In the genomic region with DNA sequence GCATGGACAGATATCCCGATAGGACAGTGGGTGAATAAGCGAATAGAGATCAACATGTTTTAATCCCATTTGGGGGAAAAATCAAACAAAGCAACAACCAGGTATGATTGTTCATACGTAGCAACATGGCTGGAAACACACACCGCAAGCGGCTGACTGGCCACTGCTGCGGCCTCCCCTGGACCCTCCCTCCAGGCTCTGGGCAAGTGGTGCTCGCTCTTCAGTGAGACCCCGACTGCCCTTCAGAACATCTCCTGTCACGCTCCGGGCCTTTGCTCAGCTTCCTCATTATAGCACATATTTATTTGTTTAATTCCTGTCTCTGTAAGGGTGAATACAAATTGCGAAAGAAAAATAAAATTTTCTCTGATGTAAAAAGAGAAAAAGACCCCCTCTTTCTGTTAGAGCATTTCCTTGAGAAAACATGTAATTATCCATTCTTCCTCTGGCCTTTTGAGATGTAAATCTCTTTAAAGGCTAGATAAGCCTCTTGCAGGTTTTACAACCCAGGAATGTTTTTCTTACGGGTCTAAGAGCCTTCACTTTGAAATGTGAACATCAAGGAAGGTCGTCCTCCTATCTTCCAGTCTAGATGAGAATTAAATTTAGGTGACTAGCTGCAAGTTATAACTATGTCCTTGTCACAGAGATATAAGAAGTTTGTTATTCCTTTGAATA, we compare ENCODE assay signal across 23 cellular contexts. TPM values are rescaled to one million over a fixed set of nuclear protein-coding genes. Genes with fewer than 3 reads are reported as not detected.
A peak's percentile ranks its signal among the peaks of the same experiment; 100 is the strongest.
DNase-seq lines count a peak whose midpoint lies in the region; ATAC-seq and TF ChIP-seq lines count a peak whose summit lies in the region.
"Had no signal": no experiment of that assay in that cellular context is flagged by ENCODE, and none has a peak within 500 bp of the region (broad histone marks: within the 10 kb centered on the region; RNA-seq: fewer than 3 reads in every experiment).

No MANE protein-coding gene starts in this region.

- H3K4me3 Mint-ChIP-seq in Caco-2 (ENCODE audit: unreplicated experiment): peak overlapping the region; percentile 40
- no peak overlapping the region for H3K4me3 Mint-ChIP-seq in neural progenitor cell
- H3K4me3 Mint-ChIP-seq: activated naive CD8-positive, alpha-beta T cell treated with anti-CD3 and anti-CD28 coated beads, Interleukin-2, amount 50 U/mL, for 24 hours; T-cell had no signal

- H3K4me2 ChIP-seq in neural progenitor cell: peak overlapping the region; percentile 74
- H3K4me2 ChIP-seq: BLaER1 treated with 17β-estradiol and CSF1 and Interleukin-3, amounts not matched to agents 10 nM and 100 nM; KMS-11 had no signal

- ATAC-seq in left lobe of liver (no peak), HG02973 (IDR thresholded peaks at IDR 0.05; ENCODE audit: unreplicated experiment) (no peak), GM21619 (IDR thresholded peaks at IDR 0.05; ENCODE audit: unreplicated experiment) (no peak)
- ATAC-seq: activated naive CD8-positive, alpha-beta T cell treated with anti-CD3 and anti-CD28 coated beads, Interleukin-2, amount 50 U/mL, for 24 hours; heart right ventricle; Panc1; T-cell had no signal

- H3K36me3 Mint-ChIP-seq in Caco-2 (ENCODE audit: insufficient read depth, unreplicated experiment): no peaks in the 10 kb centered on the region
- H3K36me3 Mint-ChIP-seq in neural progenitor cell: no peaks in the 10 kb centered on the region
- H3K36me3 Mint-ChIP-seq: T-cell had no signal

- H3K27ac ChIP-seq in HUES64 (ENCODE audit: low read depth, low read length): peak overlapping the region; percentile 23; the same call in 1 of the 2 replicates
- no peak overlapping the region for H3K27ac ChIP-seq in neural progenitor cell
- H3K27ac ChIP-seq: BLaER1 treated with 17β-estradiol and CSF1 and Interleukin-3, amounts not matched to agents 10 nM and 100 nM; brain microvascular endothelial cell; heart right ventricle; KMS-11 had no signal

- 34% methylated on average over 11 of the region's 13 CpGs for WGBS in HUES64

- H3K4me1 Mint-ChIP-seq in Caco-2 (ENCODE audit: low read depth, unreplicated experiment) (peaks cover 15% of the 10 kb centered on the region), neural progenitor cell (peaks cover 24% of the 10 kb centered on the region)
- H3K4me1 Mint-ChIP-seq: activated naive CD8-positive, alpha-beta T cell treated with anti-CD3 and anti-CD28 coated beads, Interleukin-2, amount 50 U/mL, for 24 hours had no signal

- DNase-seq in Caco-2: no peak
- DNase-seq in neural progenitor cell (ENCODE audit: low spot score): peak; percentile 46
- no peak for DNase-seq in left lobe of liver (ENCODE audit: low spot score)
- DNase-seq in anterior cingulate cortex (lab: John Stamatoyannopoulos, UW): no peak
- DNase-seq: ACHN; activated CD4-positive, alpha-beta T cell treated with anti-CD3 and anti-CD28 coated beads for 1 hour; activated effector memory CD4-positive, alpha-beta T cell treated with anti-CD3 and anti-CD28 coated beads, Interleukin-2, amount 50 U/mL, for 16 hours; activated naive CD8-positive, alpha-beta T cell treated with anti-CD3 and anti-CD28 coated beads, Interleukin-2, amount 50 U/mL, for 24 hours; brain microvascular endothelial cell; effector CD4-positive, alpha-beta T cell; erythroblast; heart right ventricle; NCI-H524; stimulated activated CD8-positive, alpha-beta memory T cell treated with anti-CD3 and anti-CD28 coated beads, Interleukin-4, amount 100 ng/mL, for 48 hours; T-cell; trophoblast cell had no signal

- no peak overlapping the region for H3K9ac ChIP-seq in HUES64 (ENCODE audit: low read depth, low read length)
- H3K9ac ChIP-seq in iPS-15b (ENCODE audit: low read depth, low read length): no peak overlapping the region
- no peak overlapping the region for H3K9ac ChIP-seq in neural progenitor cell
- H3K9ac ChIP-seq: BLaER1 treated with 17β-estradiol and CSF1 and Interleukin-3, amounts not matched to agents 10 nM and 100 nM; KMS-11 had no signal

- no peaks in the 10 kb centered on the region for H3K27me3 Mint-ChIP-seq in Caco-2 (ENCODE audit: insufficient read depth, unreplicated experiment)
- H3K27me3 Mint-ChIP-seq in neural progenitor cell (ENCODE audit: insufficient read depth, low read depth): peaks cover 20% of the 10 kb centered on the region

- H3K4me1 ChIP-seq in Caco-2 (peaks cover 16% of the 10 kb centered on the region), HUES64 (ENCODE audit: insufficient read depth, low read length) (peaks cover 16% of the 10 kb centered on the region), iPS-15b (ENCODE audit: control insufficient read depth, insufficient read depth, low read length) (peaks cover 11% of the 10 kb centered on the region), neural progenitor cell (peaks cover 17% of the 10 kb centered on the region)

- H3K27ac Mint-ChIP-seq in Caco-2 (ENCODE audit: unreplicated experiment): peak overlapping the region; percentile 6
- peak overlapping the region; percentile 20 for H3K27ac Mint-ChIP-seq in neural progenitor cell
- H3K27ac Mint-ChIP-seq: activated naive CD8-positive, alpha-beta T cell treated with anti-CD3 and anti-CD28 coated beads, Interleukin-2, amount 50 U/mL, for 24 hours; T-cell had no signal

- CTCF ChIA-PET in Caco-2 (lab: Charles Lee): no interaction called here

- H3K9me3 Mint-ChIP-seq in Caco-2 (ENCODE audit: unreplicated experiment) (no peaks in the 10 kb centered on the region), neural progenitor cell (no peaks in the 10 kb centered on the region)
- H3K9me3 Mint-ChIP-seq: activated naive CD8-positive, alpha-beta T cell treated with anti-CD3 and anti-CD28 coated beads, Interleukin-2, amount 50 U/mL, for 24 hours; T-cell had no signal

- intact Hi-C loops in Caco-2 (cut with micrococcal nuclease; ENCODE audit: unreplicated experiment): loop anchor here (1.0 kb wide), 2 partner anchors 11 to 45 kb away; partner anchors contain the start of genes AURKA, CSTF1 and FAM210B

- no peaks in the 10 kb centered on the region for H3K27me3 ChIP-seq in Caco-2 (replicated peaks; ENCODE audit: control insufficient read depth, insufficient read depth, low read length)
- H3K27me3 ChIP-seq in HUES64 (ENCODE audit: insufficient read depth, low read length): peaks cover 59% of the 10 kb centered on the region
- H3K27me3 ChIP-seq in iPS-15b (ENCODE audit: control insufficient read depth, insufficient read depth, low read length): peaks cover 74% of the 10 kb centered on the region
- peaks cover 31% of the 10 kb centered on the region for H3K27me3 ChIP-seq in neural progenitor cell

- H3K79me2 ChIP-seq in neural progenitor cell (ENCODE audit: low read depth): no peaks in the 10 kb centered on the region

- H4K20me1 ChIP-seq in neural progenitor cell (ENCODE audit: low read depth): no peaks in the 10 kb centered on the region
- H4K20me1 ChIP-seq: BLaER1 treated with 17β-estradiol and CSF1 and Interleukin-3, amounts not matched to agents 10 nM and 100 nM had no signal

- peaks cover 12% of the 10 kb centered on the region for H3F3A ChIP-seq in neural progenitor cell (ENCODE audit: low read depth)

- no TSS peak for BruUV-seq in Caco-2 (replicated peaks; lab: Mats Ljungman, UMichigan)

- POLR2A ChIA-PET in Caco-2 (lab: Charles Lee): interaction anchor here (1.0 to 1.9 kb wide), 2 partner anchors 11 to 45 kb away, joined by 3 to 10 read pairs; partner anchors contain the start of genes AURKA, CSTF1 and FAM210B

- H3K36me3 ChIP-seq in Caco-2 (ENCODE audit: control insufficient read depth, insufficient read depth, low read length): no peaks in the 10 kb centered on the region
- H3K36me3 ChIP-seq in HUES64 (ENCODE audit: insufficient read depth, low read length): no peaks in the 10 kb centered on the region
- H3K36me3 ChIP-seq in iPS-15b (ENCODE audit: control insufficient read depth, insufficient read depth, low read length): no peaks in the 10 kb centered on the region
- no peaks in the 10 kb centered on the region for H3K36me3 ChIP-seq in neural progenitor cell
- H3K36me3 ChIP-seq: BLaER1 treated with 17β-estradiol and CSF1 and Interleukin-3, amounts not matched to agents 10 nM and 100 nM; brain microvascular endothelial cell; heart right ventricle had no signal

- no peak overlapping the region for H2AFZ ChIP-seq in neural progenitor cell (replicated peaks)

- no peaks in the 10 kb centered on the region for H3K9me3 ChIP-seq in Caco-2
- no peaks in the 10 kb centered on the region for H3K9me3 ChIP-seq in HUES64 (ENCODE audit: insufficient read depth, low read depth, low read length)
- H3K9me3 ChIP-seq in iPS-15b (ENCODE audit: control insufficient read depth, insufficient read depth, low read length): no peaks in the 10 kb centered on the region
- H3K9me3 ChIP-seq in neural progenitor cell (ENCODE audit: low read depth): no peaks in the 10 kb centered on the region
- H3K9me3 ChIP-seq: BLaER1 treated with 17β-estradiol and CSF1 and Interleukin-3, amounts not matched to agents 10 nM and 100 nM; heart right ventricle had no signal

- H3K4me3 ChIP-seq in Caco-2 (ENCODE audit: low read depth, low read length) (no peak overlapping the region), HUES64 (ENCODE audit: low read length) (peak overlapping the region; percentile 10; the same call in 1 of the 2 replicates), iPS-15b (ENCODE audit: low read depth, low read length) (peak overlapping the region; percentile 20), neural progenitor cell (peak overlapping the region; percentile 32)
- H3K4me3 ChIP-seq: BLaER1 treated with 17β-estradiol and CSF1 and Interleukin-3, amounts not matched to agents 10 nM and 100 nM; heart right ventricle had no signal

- no peak for TF ChIP-seq CTCF in Caco-2 (IDR thresholded peaks at IDR 0.05; ENCODE audit: insufficient read depth in 1 of 2, low read depth in 1 of 2, low read length in 1 of 2, severe bottlenecking in 1 of 2, unreplicated experiment in 1 of 2)
- TF ChIP-seq CTCF in neural progenitor cell (IDR thresholded peaks at IDR 0.05): no peak

RNA-seq across cellular contexts. Expression of gene FAM210B, which starts 11.0 kb away (rescaled TPM):
- total RNA-seq in Caco-2 (2022) (20.5 and 21.1 TPM in 2 replicates), neural progenitor cell (ENCODE audit: low replicate concordance) (19.3 and 26.7 TPM in 2 replicates), left lobe of liver (53.6 TPM)
- polyA plus RNA-seq in HUES64 (2013, experiment 1 of 2): 19.7 TPM
- polyA plus RNA-seq in HUES64 (2013, experiment 2 of 2): 27.8 TPM

RNA-seq across cellular contexts. Expression of gene AURKA, which starts 44.2 kb away (rescaled TPM):
- 216 and 233 TPM in 2 replicates for total RNA-seq in Caco-2 (2022)
- 61.8 TPM for polyA plus RNA-seq in HUES64 (2013, experiment 1 of 2)
- 68.8 TPM for polyA plus RNA-seq in HUES64 (2013, experiment 2 of 2)
- total RNA-seq in neural progenitor cell (ENCODE audit: low replicate concordance): 144 and 186 TPM in 2 replicates
- total RNA-seq in left lobe of liver: 1.6 TPM

RNA-seq across cellular contexts. Expression of gene CSTF1, which starts 44.7 kb away (rescaled TPM):
- total RNA-seq in Caco-2 (2022) (97.0 and 101 TPM in 2 replicates), neural progenitor cell (ENCODE audit: low replicate concordance) (72.7 and 87.2 TPM in 2 replicates), left lobe of liver (17.2 TPM)
- polyA plus RNA-seq in HUES64 (2013, experiment 1 of 2): 49.2 TPM
- polyA plus RNA-seq in HUES64 (2013, experiment 2 of 2): 50.8 TPM

Comparison
In these comparisons a context has a peak if more than half of its experiments do, and no peak if none do; other contexts are left out.
1. RNA of gene AURKA, which starts 44.2 kb away (total RNA-seq): 216 to 233 TPM in Caco-2 and 144 to 186 TPM in neural progenitor cell; 1.6 TPM in left lobe of liver (single experiment); every median in the first group is over 10 times any median in the second.